ENCODE assay signal across 19 cellular contexts in genomic region chr1:52880226-52880625, GRCh38.
"Had no signal": no experiment of that assay in that cellular context is flagged by ENCODE, and none has a peak within 500 bp of the region (broad histone marks: within the 10 kb centered on the region; RNA-seq: fewer than 3 reads in every experiment).

No MANE protein-coding gene starts in this region.

- DNase-seq: activated CD4-positive, alpha-beta T cell treated with anti-CD3 and anti-CD28 coated beads, Interleukin-2, amount 10 ng/mL, durations not matched to agents 7 days and 5 days; activated CD4-positive, CD25-positive, alpha-beta regulatory T cell treated with anti-CD3 and anti-CD28 coated beads, Interleukin-2, amount 50 U/mL, for 72 hours; activated CD8-positive, alpha-beta memory T cell treated with anti-CD3 and anti-CD28 coated beads, Interleukin-2, amount 10 ng/mL, durations not matched to agents 7 days and 5 days; activated CD8-positive, alpha-beta T cell treated with anti-CD3 and anti-CD28 coated beads for 36 hours; activated effector memory CD4-positive, alpha-beta T cell treated with anti-CD3 and anti-CD28 coated beads, Interleukin-2, amount 50 U/mL, for 16 hours; activated naive CD4-positive, alpha-beta T cell treated with anti-CD3 and anti-CD28 coated beads, Interleukin-2, amount 10 ng/mL, durations not matched to agents 7 days and 5 days; activated T-cell treated with anti-CD3 and anti-CD28 coated beads for 4 hours; anterior cingulate cortex; effector CD4-positive, alpha-beta T cell; heart left ventricle; left lung; natural killer cell; spleen; stimulated activated CD4-positive, alpha-beta T cell treated with anti-CD3 and anti-CD28 coated beads, Interleukin-4, amount 100 ng/mL, for 1 hour; stimulated activated naive CD4-positive, alpha-beta T cell; testis; WERI-Rb-1 had no signal

- FAIRE-seq: endometrium, keratinocyte had no signal

- ATAC-seq: activated CD8-positive, alpha-beta memory T cell treated with anti-CD3 and anti-CD28 coated beads, Interleukin-2, amount 10 ng/mL, durations not matched to agents 7 days and 5 days; activated CD8-positive, alpha-beta T cell treated with anti-CD3 and anti-CD28 coated beads for 36 hours; heart left ventricle; left lung; natural killer cell had no signal
